15 cellular contexts compared by ENCODE assay signal in genomic region chr4:130025701-130026100, GRCh38.
A peak's percentile ranks its signal among the peaks of the same experiment; 100 is the strongest.
DNase-seq lines count a peak whose midpoint lies in the region; FAIRE-seq and TF ChIP-seq lines count a peak whose summit lies in the region.
"Had no signal": no experiment of that assay in that cellular context is flagged by ENCODE, and none has a peak within 500 bp of the region (broad histone marks: within the 10 kb centered on the region; RNA-seq: fewer than 3 reads in every experiment).

No MANE protein-coding gene starts in this region.

- DNase-seq in NCI-H82 (lab: John Stamatoyannopoulos, UW) (peak; percentile 15), NCI-H82 treated with DMSO at 0.1 percent for 48 hours (lab: John Stamatoyannopoulos, UW; ENCODE audit: unreplicated experiment) (no peak), NCI-H1436 treated with DMSO at 0.1 percent for 48 hours (lab: John Stamatoyannopoulos, UW) (peak; percentile 65), frontal cortex (ENCODE audit: low spot score in 2 of 2) (no peak), small intestine (no peak), AG08396 (ENCODE audit: low spot score) (no peak), endothelial cell (ENCODE audit: low spot score) (no peak)
- DNase-seq in activated CD8-positive, alpha-beta memory T cell treated with anti-CD3 and anti-CD28 coated beads for 24 hours, result no peak
- DNase-seq: C1 segment of cervical spinal cord; CD8-positive, alpha-beta memory T cell; KG1; MV-4-11; Peyer's patch; SW 1271 had no signal

- no peaks in the 10 kb centered on the region for H3K9me3 ChIP-seq in small intestine (ENCODE audit: control insufficient read depth, low read depth)
- H3K9me3 ChIP-seq: Peyer's patch had no signal

- peaks cover 6% of the 10 kb centered on the region for H3K4me1 Mint-ChIP-seq in endothelial cell (ENCODE audit: unreplicated experiment)
- H3K4me1 Mint-ChIP-seq: CD8-positive, alpha-beta memory T cell had no signal

- FAIRE-seq in frontal cortex (lab: Jason Lieb, UNC) (peak; percentile 6), small intestine (lab: Jason Lieb, UNC) (peak; percentile 81)
- FAIRE-seq: D721Med had no signal

- no peaks in the 10 kb centered on the region for H3K36me3 ChIP-seq in small intestine (ENCODE audit: control insufficient read depth in 2 of 2, insufficient read depth in 2 of 2, low read length in 2 of 2)
- H3K36me3 ChIP-seq: Peyer's patch had no signal

- no peaks in the 10 kb centered on the region for H3K4me1 ChIP-seq in small intestine (ENCODE audit: control insufficient read depth in 2 of 2, insufficient read depth in 1 of 2, low read depth in 1 of 2, low read length in 1 of 2)
- H3K4me1 ChIP-seq: Peyer's patch had no signal

- H3K4me3 Mint-ChIP-seq in endothelial cell (ENCODE audit: unreplicated experiment), result no peak overlapping the region
- H3K4me3 Mint-ChIP-seq: CD8-positive, alpha-beta memory T cell had no signal

- H3K27ac Mint-ChIP-seq in endothelial cell (ENCODE audit: unreplicated experiment), result no peak overlapping the region
- H3K27ac Mint-ChIP-seq: CD8-positive, alpha-beta memory T cell had no signal

- H3K4me3 ChIP-seq in small intestine (ENCODE audit: low read depth in 1 of 2, low read length in 2 of 2), result no peak overlapping the region
- H3K4me3 ChIP-seq: Peyer's patch had no signal

- H3K27ac ChIP-seq in small intestine (ENCODE audit: low read depth in 1 of 2, low read length in 1 of 2), result no peak overlapping the region
- H3K27ac ChIP-seq: Peyer's patch had no signal

- H3K27me3 ChIP-seq in small intestine (ENCODE audit: control insufficient read depth in 2 of 2, insufficient read depth in 2 of 2, low read length in 2 of 2), result no peaks in the 10 kb centered on the region
- H3K27me3 ChIP-seq: Peyer's patch had no signal

- TF ChIP-seq CTCF in endothelial cell (IDR thresholded peaks at IDR 0.05; ENCODE audit: unreplicated experiment), result no peak

- H3K36me3 Mint-ChIP-seq in endothelial cell (ENCODE audit: low read depth, unreplicated experiment), result no peaks in the 10 kb centered on the region
- H3K36me3 Mint-ChIP-seq: CD8-positive, alpha-beta memory T cell had no signal

- 89 to 93% (median 90%) methylated on average over 2 of the region's 2 CpGs for WGBS in small intestine, 3 donors

- no peaks in the 10 kb centered on the region for H3K9me3 Mint-ChIP-seq in endothelial cell (ENCODE audit: unreplicated experiment)

- no peaks in the 10 kb centered on the region for H3K27me3 Mint-ChIP-seq in endothelial cell (ENCODE audit: unreplicated experiment)
- H3K27me3 Mint-ChIP-seq: CD8-positive, alpha-beta memory T cell had no signal

Comparison
In these comparisons a context has a peak if more than half of its experiments do, and no peak if none do; other contexts are left out.
1. DNase-seq: peak in NCI-H82 (single experiment) and NCI-H1436 treated with DMSO at 0.1 percent for 48 hours (single experiment); none in NCI-H82 treated with DMSO at 0.1 percent for 48 hours (single experiment), frontal cortex (0 of 2), small intestine (single experiment), activated CD8-positive, alpha-beta memory T cell treated with anti-CD3 and anti-CD28 coated beads for 24 hours (single experiment), AG08396 (single experiment) and endothelial cell (single experiment).